ENCODE assay signal across 8 cellular contexts in the genomic region with DNA sequence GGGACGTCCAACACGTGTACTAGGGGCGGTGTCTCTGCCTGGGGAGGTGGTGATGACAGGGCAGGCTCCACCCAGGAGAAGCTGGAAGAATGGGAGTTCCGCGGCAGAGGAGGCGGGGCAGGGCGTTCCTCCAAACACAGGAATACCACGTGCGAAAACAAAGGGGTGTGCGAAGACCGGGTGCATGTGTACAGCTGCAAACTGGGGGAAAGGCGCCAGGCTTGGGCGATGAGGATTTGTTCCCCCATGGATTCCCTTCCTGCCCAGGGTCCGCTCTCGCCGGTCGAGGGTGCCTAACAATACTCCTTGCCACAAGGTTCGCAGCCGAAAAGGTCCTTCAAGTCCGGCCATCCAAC. TPM values are rescaled to one million over a fixed set of nuclear protein-coding genes. Genes with fewer than 3 reads are reported as not detected.
DNase-seq lines count a peak whose midpoint lies in the region; ATAC-seq, FAIRE-seq and TF ChIP-seq lines count a peak whose summit lies in the region.

No MANE protein-coding gene starts in this region.

- H3K9me3 Mint-ChIP-seq in CD8-positive, alpha-beta memory T cell, result no peaks in the 10 kb centered on the region
- H3K9me3 Mint-ChIP-seq in activated naive CD8-positive, alpha-beta T cell treated with anti-CD3 and anti-CD28 coated beads, Interleukin-2, amount 10 ng/mL, durations not matched to agents 7 days and 5 days, result no peaks in the 10 kb centered on the region

- H3K36me3 ChIP-seq in CD8-positive, alpha-beta memory T cell (ENCODE audit: insufficient read depth, low read length), result no peaks in the 10 kb centered on the region
- peaks cover 3% of the 10 kb centered on the region; the same call in 1 of the 2 replicates for H3K36me3 ChIP-seq in Loucy (ENCODE audit: insufficient read depth, low read length)
- H3K36me3 ChIP-seq in heart left ventricle, result peaks cover 0 to 18% (median 8%) of the 10 kb centered on the region in 9 donors
- H3K36me3 ChIP-seq in trophoblast cell (ENCODE audit: control insufficient read depth in 1 of 2, insufficient read depth in 2 of 2, low read length in 2 of 2), result peaks cover 9 to 12% of the 10 kb centered on the region in 2 experiments

- H4K91ac ChIP-seq in trophoblast cell (ENCODE audit: low read depth, low read length), result no peak overlapping the region

- H3K9ac ChIP-seq in Loucy (ENCODE audit: low read depth, low read length, poor library complexity, severe bottlenecking) (peak overlapping the region; percentile 82), trophoblast cell (ENCODE audit: low read length) (peak overlapping the region; percentile 31)

- peak overlapping the region; percentile 49 for H4K8ac ChIP-seq in trophoblast cell (ENCODE audit: low read depth, low read length)

- peaks cover 0 to 20% (median 0%) of the 10 kb centered on the region in 3 donors for H3K36me3 Mint-ChIP-seq in CD8-positive, alpha-beta memory T cell
- H3K36me3 Mint-ChIP-seq in activated naive CD8-positive, alpha-beta T cell treated with anti-CD3 and anti-CD28 coated beads, Interleukin-2, amount 10 ng/mL, durations not matched to agents 7 days and 5 days, result peaks cover 7% of the 10 kb centered on the region

- intact Hi-C loops in heart left ventricle (cut with DNase I), result loop anchor here in 6 of 10 donors (1.0 to 5.0 kb wide), 11 partner anchors 30 to 328 kb away; a partner anchor contains a TSS

- H3K4me1 Mint-ChIP-seq in CD8-positive, alpha-beta memory T cell, result peaks cover 49 to 76% (median 74%) of the 10 kb centered on the region in 3 donors
- H3K4me1 Mint-ChIP-seq in activated naive CD8-positive, alpha-beta T cell treated with anti-CD3 and anti-CD28 coated beads, Interleukin-2, amount 10 ng/mL, durations not matched to agents 7 days and 5 days, result peaks cover 42% of the 10 kb centered on the region

- POLR2A ChIA-PET in CD8-positive, alpha-beta memory T cell (lab: Charles Lee), result interaction anchor here (1.5 to 3.3 kb wide), 3 partner anchors 31 to 116 kb away, joined by 4 to 11 read pairs (median 10); a partner anchor contains a TSS
- POLR2A ChIA-PET in activated naive CD8-positive, alpha-beta T cell treated with anti-CD3 and anti-CD28 coated beads, Interleukin-2, amount 10 ng/mL, durations not matched to agents 7 days and 5 days (lab: Charles Lee), result interaction anchor here (0.6 to 4.5 kb wide), 6 partner anchors 31 to 380 kb away, joined by 3 to 50 read pairs (median 5); no protein-coding TSS in a partner anchor

- TF ChIP-seq CTCF in Loucy (conservative IDR thresholded peaks at IDR 0.05; ENCODE audit: low read length) (no peak), heart left ventricle (IDR thresholded peaks at IDR 0.05) (no peak)

- no peak overlapping the region for H3K18ac ChIP-seq in trophoblast cell (ENCODE audit: low read length)

- H3K9me3 ChIP-seq in CD8-positive, alpha-beta memory T cell (ENCODE audit: low read length), result no peaks in the 10 kb centered on the region
- H3K9me3 ChIP-seq in Loucy (ENCODE audit: insufficient read depth, low read depth, low read length) (no peaks in the 10 kb centered on the region), heart left ventricle (no peaks in the 10 kb centered on the region), trophoblast cell (ENCODE audit: insufficient read depth, low read depth, low read length) (peaks cover 1% of the 10 kb centered on the region)

- peak overlapping the region; percentile 99 for H2AFZ ChIP-seq in Loucy (ENCODE audit: low read length)
- H2AFZ ChIP-seq in trophoblast cell (ENCODE audit: insufficient read depth, low read length, poor library complexity), result peak overlapping the region; percentile 95

- ATAC-seq in GM21737 (IDR thresholded peaks at IDR 0.05; ENCODE audit: unreplicated experiment) (peak; percentile 1), heart left ventricle (peak; percentile 76 to 88 (median 88))
- peak; percentile 20 for ATAC-seq in activated naive CD8-positive, alpha-beta T cell treated with anti-CD3 and anti-CD28 coated beads, Interleukin-2, amount 10 ng/mL, durations not matched to agents 7 days and 5 days (ENCODE audit: low read depth)

- H4K12ac ChIP-seq in trophoblast cell (ENCODE audit: low read depth, low read length), result no peak overlapping the region

- DNase-seq in CD8-positive, alpha-beta memory T cell, result peak in 4 of 5 donors; percentile 48 to 73 (median 58)
- DNase-seq in SIG-M5 (lab: John Stamatoyannopoulos, UW) (peak; percentile 12), heart left ventricle (peak; percentile 85 to 92 (median 87)), trophoblast cell (peak; percentile 70 to 79), urothelium cell line (ENCODE audit: low spot score) (peak; percentile 87)
- DNase-seq in activated naive CD8-positive, alpha-beta T cell treated with anti-CD3 and anti-CD28 coated beads, Interleukin-2, amount 10 ng/mL, durations not matched to agents 7 days and 5 days, result peak; percentile 65

- no peaks in the 10 kb centered on the region for H3K9me2 ChIP-seq in Loucy (replicated peaks; ENCODE audit: low read depth, low read length)

- CTCF ChIA-PET in CD8-positive, alpha-beta memory T cell (lab: Charles Lee), result interaction anchor here (1.0 to 1.9 kb wide), 3 partner anchors 9 to 58 kb away, joined by 3 to 8 read pairs (median 4); a partner anchor contains a TSS

- H3K4me2 ChIP-seq in Loucy (ENCODE audit: low read depth, low read length, poor library complexity, severe bottlenecking) (peak overlapping the region; percentile 88), trophoblast cell (ENCODE audit: low read length) (peak overlapping the region; percentile 99)

- peak overlapping the region; percentile 96 for H3K4me3 ChIP-seq in CD8-positive, alpha-beta memory T cell (ENCODE audit: low read length)
- H3K4me3 ChIP-seq in Loucy (ENCODE audit: low read length, poor library complexity, severe bottlenecking) (peak overlapping the region; percentile 94), heart left ventricle (peak overlapping the region; percentile 47 to 97 (median 90)), trophoblast cell (ENCODE audit: low read depth, low read length) (peak overlapping the region; percentile 60)

- no peak overlapping the region for H3K4ac ChIP-seq in trophoblast cell (ENCODE audit: low read depth, low read length)

- H3K4me3 Mint-ChIP-seq in CD8-positive, alpha-beta memory T cell, result peak overlapping the region; percentile 94 to 99 (median 98)
- peak overlapping the region; percentile 96 for H3K4me3 Mint-ChIP-seq in activated naive CD8-positive, alpha-beta T cell treated with anti-CD3 and anti-CD28 coated beads, Interleukin-2, amount 10 ng/mL, durations not matched to agents 7 days and 5 days

- peaks cover 44% of the 10 kb centered on the region for H3K79me2 ChIP-seq in Loucy (ENCODE audit: insufficient read depth, low read length)
- H3K79me2 ChIP-seq in trophoblast cell (ENCODE audit: control insufficient read depth, insufficient read depth, low read length, poor library complexity), result peaks cover 4% of the 10 kb centered on the region

- no peak overlapping the region for H3K23ac ChIP-seq in trophoblast cell (ENCODE audit: low read length)

- peaks cover 28% of the 10 kb centered on the region for H4K20me1 ChIP-seq in Loucy (ENCODE audit: insufficient read depth, low read length, poor library complexity, severe bottlenecking)

- peaks cover 33% of the 10 kb centered on the region for H3K4me1 ChIP-seq in CD8-positive, alpha-beta memory T cell (ENCODE audit: insufficient read depth, low read length)
- H3K4me1 ChIP-seq in Loucy (ENCODE audit: insufficient read depth, low read length, poor library complexity, severe bottlenecking) (peaks cover 56% of the 10 kb centered on the region), heart left ventricle (peaks cover 0 to 50% (median 9%) of the 10 kb centered on the region in 12 donors), trophoblast cell (ENCODE audit: control insufficient read depth in 1 of 2, insufficient read depth in 2 of 2, low read length in 2 of 2) (peaks cover 3% of the 10 kb centered on the region in 2 experiments)

- FAIRE-seq in urothelium cell line (lab: Jason Lieb, UNC), result no peak

- peaks cover 9% of the 10 kb centered on the region for H3F3A ChIP-seq in Loucy (ENCODE audit: low read depth)

- 0 to 1% (median 1%) methylated on average over 15 to 20 of the region's 20 CpGs for WGBS in heart left ventricle, 4 donors
- no CpG with 5 or more reads among the region's 20 CpGs for WGBS in trophoblast cell (ENCODE audit: extremely low coverage, insufficient coverage, insufficient read length)

- peak overlapping the region; percentile 26 for H3K14ac ChIP-seq in trophoblast cell (ENCODE audit: low read length)

- H2AK5ac ChIP-seq in trophoblast cell (ENCODE audit: low read length), result no peak overlapping the region

- H2BK120ac ChIP-seq in trophoblast cell (ENCODE audit: insufficient read depth, low read length, poor library complexity), result no peak overlapping the region

- H3K27ac Mint-ChIP-seq in CD8-positive, alpha-beta memory T cell, result peak overlapping the region in 7 of 8 donors; percentile 58 to 93 (median 86)
- peak overlapping the region; percentile 69 for H3K27ac Mint-ChIP-seq in activated naive CD8-positive, alpha-beta T cell treated with anti-CD3 and anti-CD28 coated beads, Interleukin-2, amount 10 ng/mL, durations not matched to agents 7 days and 5 days

- no peak overlapping the region for H3K27ac ChIP-seq in CD8-positive, alpha-beta memory T cell (ENCODE audit: low read depth, low read length)
- H3K27ac ChIP-seq in heart left ventricle, result peak overlapping the region in 10 of 12 donors; percentile 16 to 83 (median 73)
- no peak overlapping the region for H3K27ac ChIP-seq in trophoblast cell (ENCODE audit: low read depth, low read length)

- no peak for TF ChIP-seq POLR2A in heart left ventricle (IDR thresholded peaks at IDR 0.05)

- H2BK5ac ChIP-seq in trophoblast cell (ENCODE audit: low read depth, low read length, poor library complexity), result no peak overlapping the region

- H2BK12ac ChIP-seq in trophoblast cell (ENCODE audit: low read length), result no peak overlapping the region

- peaks cover 0 to 3% of the 10 kb centered on the region in 2 donors for H3K27me3 Mint-ChIP-seq in CD8-positive, alpha-beta memory T cell
- H3K27me3 Mint-ChIP-seq in activated naive CD8-positive, alpha-beta T cell treated with anti-CD3 and anti-CD28 coated beads, Interleukin-2, amount 10 ng/mL, durations not matched to agents 7 days and 5 days, result no peaks in the 10 kb centered on the region

- H3K79me1 ChIP-seq in trophoblast cell (ENCODE audit: low read length), result peaks cover 5% of the 10 kb centered on the region

- no peaks in the 10 kb centered on the region for H3K27me3 ChIP-seq in CD8-positive, alpha-beta memory T cell (ENCODE audit: insufficient read depth, low read length, poor library complexity, severe bottlenecking)
- H3K27me3 ChIP-seq in Loucy (ENCODE audit: insufficient read depth, low read length, poor library complexity, severe bottlenecking) (no peaks in the 10 kb centered on the region), heart left ventricle (no peaks in the 10 kb centered on the region), trophoblast cell (ENCODE audit: insufficient read depth, low read length) (no peaks in the 10 kb centered on the region)

RNA-seq across cellular contexts. Expression of a gene that starts 0.5 kb away (rescaled TPM):
- total RNA-seq in CD8-positive, alpha-beta memory T cell, result 10 to 100 TPM; 13.5 to 14.3 TPM
- polyA plus RNA-seq in CD8-positive, alpha-beta memory T cell, result 6.0 TPM
- total RNA-seq in activated naive CD8-positive, alpha-beta T cell treated with anti-CD3 and anti-CD28 coated beads, Interleukin-2, amount 10 ng/mL, durations not matched to agents 7 days and 5 days, result 10 to 100 TPM in 1 of 2 experiments, 1 to 10 TPM in 1; 9.6 to 10.9 TPM
- total RNA-seq in heart left ventricle, result 10 to 100 TPM in 1 of 9 donors, 1 to 10 TPM in 8; 4.6 to 10.6 (median 6.3) TPM
- polyA plus RNA-seq in heart left ventricle, result 1 to 10 TPM; 4.3 to 4.5 TPM
- 10.0 and 10.5 TPM in 2 replicates for polyA plus RNA-seq in trophoblast cell (2013)

RNA-seq across cellular contexts. Expression of a gene that starts 53.8 kb away (rescaled TPM):
- 10 to 100 TPM; 26.7 to 27.7 TPM for total RNA-seq in CD8-positive, alpha-beta memory T cell
- 14.8 TPM for polyA plus RNA-seq in CD8-positive, alpha-beta memory T cell
- 10 to 100 TPM; 26.8 to 27.9 TPM for total RNA-seq in activated naive CD8-positive, alpha-beta T cell treated with anti-CD3 and anti-CD28 coated beads, Interleukin-2, amount 10 ng/mL, durations not matched to agents 7 days and 5 days
- total RNA-seq in heart left ventricle, result 10 to 100 TPM in 8 of 9 donors, 1 to 10 TPM in 1; 8.7 to 22.2 (median 13.9) TPM
- 10 to 100 TPM in 1 of 2 donors, 1 to 10 TPM in 1; 9.2 to 20.6 TPM for polyA plus RNA-seq in heart left ventricle
- 12.8 and 12.9 TPM in 2 replicates for polyA plus RNA-seq in trophoblast cell (2013)

RNA-seq across cellular contexts. Expression of a gene that starts 57.7 kb away (rescaled TPM):
- total RNA-seq in CD8-positive, alpha-beta memory T cell, result 1 to 10 TPM; 3.6 to 5.2 TPM
- 3.9 TPM for polyA plus RNA-seq in CD8-positive, alpha-beta memory T cell
- 1 to 10 TPM; 1.1 to 1.7 TPM for total RNA-seq in activated naive CD8-positive, alpha-beta T cell treated with anti-CD3 and anti-CD28 coated beads, Interleukin-2, amount 10 ng/mL, durations not matched to agents 7 days and 5 days
- total RNA-seq in heart left ventricle, result 1 to 10 TPM; 1.4 to 8.6 (median 2.8) TPM
- 1 to 10 TPM; 3.9 to 6.6 TPM for polyA plus RNA-seq in heart left ventricle
- polyA plus RNA-seq in trophoblast cell (2013), result 9.5 and 10.1 TPM in 2 replicates

Comparison
In these comparisons a context has a peak if more than half of its experiments do, and no peak if none do; other contexts are left out.
1. DNase-seq: peak in every context shown above with its lines; median percentile 87 in heart left ventricle; 87 in urothelium cell line; 74 in trophoblast cell; 65 in activated naive CD8-positive, alpha-beta T cell treated with anti-CD3 and anti-CD28 coated beads, Interleukin-2, amount 10 ng/mL, durations not matched to agents 7 days and 5 days; 58 in CD8-positive, alpha-beta memory T cell; 12 in SIG-M5.
2. H3K27ac ChIP-seq: peak in heart left ventricle (10 of 12); none in CD8-positive, alpha-beta memory T cell (single experiment) and trophoblast cell (single experiment).
3. ATAC-seq: peak in every context shown above with its lines; median percentile 88 in heart left ventricle; 20 in activated naive CD8-positive, alpha-beta T cell treated with anti-CD3 and anti-CD28 coated beads, Interleukin-2, amount 10 ng/mL, durations not matched to agents 7 days and 5 days; 1 in GM21737.
4. Peak in every context shown above with its lines, with median percentiles within 50 percentile points of each other: H3K4me3 ChIP-seq.